In genomic region chr5:157370967-157371366, GRCh38 we compare ENCODE assay signal across 2 cellular contexts.
TF ChIP-seq lines count a peak whose summit lies in the region.

No MANE protein-coding gene starts in this region.

TF ChIP-seq in IMR-90, 13 proteins besides CTCF, POLR2A, EP300 and RAD21 (continued from another document):
- TF ChIP-seq MAZ (IDR thresholded peaks at IDR 0.05; ENCODE audit: borderline replicate concordance, low read depth, low read length) (no peak), FOS (IDR thresholded peaks at IDR 0.05; ENCODE audit: low read depth, low read length) (no peak), BHLHE40 (IDR thresholded peaks at IDR 0.05; ENCODE audit: low read depth, low read length) (no peak), MAFK (IDR thresholded peaks at IDR 0.05; ENCODE audit: low read depth, low read length) (no peak), NFE2L2 (IDR thresholded peaks at IDR 0.05; ENCODE audit: low read depth, low read length) (no peak), SMC3 (IDR thresholded peaks at IDR 0.05; ENCODE audit: low read depth, low read length) (no peak), CHD1 (IDR thresholded peaks at IDR 0.05; ENCODE audit: low read depth, low read length) (no peak), MXI1 (IDR thresholded peaks at IDR 0.05; ENCODE audit: borderline replicate concordance, low read depth, low read length) (no peak), CEBPB (IDR thresholded peaks at IDR 0.05; ENCODE audit: low read depth, low read length) (no peak), RCOR1 (IDR thresholded peaks at IDR 0.05; ENCODE audit: insufficient replicate concordance, low read length) (no peak), ELK1 (IDR thresholded peaks at IDR 0.05; ENCODE audit: borderline replicate concordance, low read depth, low read length) (no peak)
TF ChIP-seq in IMR-90: peak in this region for 0.

TF ChIP-seq in SK-N-SH treated with all-trans-retinoic acid at 6 μM for 48 hours, 23 proteins besides CTCF, POLR2A, EP300 and RAD21 (continued from another document):
- TF ChIP-seq TSHZ2 (CRISPR knock-in tag; IDR thresholded peaks at IDR 0.05) (no peak), CREB5 (CRISPR knock-in tag; IDR thresholded peaks at IDR 0.05; ENCODE audit: low read depth) (no peak), ZFP30 (CRISPR knock-in tag; IDR thresholded peaks at IDR 0.05) (no peak), PATZ1 (CRISPR knock-in tag; IDR thresholded peaks at IDR 0.05; ENCODE audit: borderline replicate concordance) (no peak), OSR1 (CRISPR knock-in tag; IDR thresholded peaks at IDR 0.05) (no peak), ZNF565 (CRISPR knock-in tag; conservative IDR thresholded peaks at IDR 0.05; ENCODE audit: low read depth) (no peak), ZC3H10 (CRISPR knock-in tag; IDR thresholded peaks at IDR 0.05) (no peak), ESRRG (CRISPR knock-in tag; IDR thresholded peaks at IDR 0.05) (no peak), BACH2 (CRISPR knock-in tag; IDR thresholded peaks at IDR 0.05; ENCODE audit: borderline replicate concordance) (no peak)
TF ChIP-seq in SK-N-SH treated with all-trans-retinoic acid at 6 μM for 48 hours: peak in this region for 0.
